In genomic region chr10:68526634-68527132, GRCh38 we compare ENCODE assay signal across 8 cellular contexts. TPM values are rescaled to one million over a fixed set of nuclear protein-coding genes. Genes with fewer than 3 reads are reported as not detected.
DNase-seq lines count a peak whose midpoint lies in the region; ATAC-seq and TF ChIP-seq lines count a peak whose summit lies in the region.

No MANE protein-coding gene starts in this region.

- DNase-seq in activated naive CD4-positive, alpha-beta T cell treated with anti-CD3 and anti-CD28 coated beads, Interleukin-2, amount 10 ng/mL, durations not matched to agents 7 days and 5 days, result no peak
- no peak for DNase-seq in activated naive CD4-positive, alpha-beta T cell treated with anti-CD3 and anti-CD28 coated beads, Interleukin-2, amount 50 U/mL, for 16 hours
- DNase-seq in memory B cell (ENCODE audit: low spot score in 2 of 2), result no peak
- DNase-seq in upper lobe of right lung, result no peak
- DNase-seq in AML-193 (lab: John Stamatoyannopoulos, UW), result no peak

- H3K4me1 ChIP-seq in upper lobe of right lung, result no peaks in the 10 kb centered on the region

- peak overlapping the region; percentile 89 for H3K27ac Mint-ChIP-seq in activated naive CD4-positive, alpha-beta T cell treated with anti-CD3 and anti-CD28 coated beads, Interleukin-2, amount 10 ng/mL, durations not matched to agents 7 days and 5 days
- H3K27ac Mint-ChIP-seq in brain (peak overlapping the region; percentile 87 to 97 (median 96)), memory B cell (peak overlapping the region; percentile 87)

- CTCF ChIA-PET in activated naive CD4-positive, alpha-beta T cell treated with anti-CD3 and anti-CD28 coated beads, Interleukin-2, amount 10 ng/mL, durations not matched to agents 7 days and 5 days (lab: Charles Lee), result no interaction called here

- peaks cover 5% of the 10 kb centered on the region for H3K36me3 ChIP-seq in upper lobe of right lung

- no peaks in the 10 kb centered on the region for H3K27me3 Mint-ChIP-seq in activated naive CD4-positive, alpha-beta T cell treated with anti-CD3 and anti-CD28 coated beads, Interleukin-2, amount 10 ng/mL, durations not matched to agents 7 days and 5 days
- H3K27me3 Mint-ChIP-seq in brain (peaks cover 3% of the 10 kb centered on the region), memory B cell (no peaks in the 10 kb centered on the region)

- no peak for TF ChIP-seq CTCF in brain (conservative IDR thresholded peaks at IDR 0.05)
- TF ChIP-seq CTCF in upper lobe of right lung (IDR thresholded peaks at IDR 0.05), result no peak

- peak overlapping the region; percentile 98 for H3K4me3 ChIP-seq in upper lobe of right lung

- H3K27ac ChIP-seq in upper lobe of right lung, result peak overlapping the region; percentile 95

- H3K36me3 Mint-ChIP-seq in activated naive CD4-positive, alpha-beta T cell treated with anti-CD3 and anti-CD28 coated beads, Interleukin-2, amount 10 ng/mL, durations not matched to agents 7 days and 5 days, result peaks cover 4% of the 10 kb centered on the region
- peaks cover 12% of the 10 kb centered on the region for H3K36me3 Mint-ChIP-seq in brain
- peaks cover 4% of the 10 kb centered on the region for H3K36me3 Mint-ChIP-seq in memory B cell

- intact Hi-C loops in upper lobe of right lung (cut with DNase I), result no loop called here

- no peaks in the 10 kb centered on the region for H3K9me3 Mint-ChIP-seq in activated naive CD4-positive, alpha-beta T cell treated with anti-CD3 and anti-CD28 coated beads, Interleukin-2, amount 10 ng/mL, durations not matched to agents 7 days and 5 days
- H3K9me3 Mint-ChIP-seq in brain, result no peaks in the 10 kb centered on the region
- H3K9me3 Mint-ChIP-seq in memory B cell, result no peaks in the 10 kb centered on the region

- H3K27me3 ChIP-seq in upper lobe of right lung, result no peaks in the 10 kb centered on the region

- ATAC-seq in memory B cell (ENCODE audit: low read depth), result peak; percentile 3
- no peak for ATAC-seq in upper lobe of right lung
- no peak for ATAC-seq in GM21447 (IDR thresholded peaks at IDR 0.05; ENCODE audit: unreplicated experiment)
- no peak for ATAC-seq in HG03378 (IDR thresholded peaks at IDR 0.05; ENCODE audit: unreplicated experiment)

- H3K4me1 Mint-ChIP-seq in activated naive CD4-positive, alpha-beta T cell treated with anti-CD3 and anti-CD28 coated beads, Interleukin-2, amount 10 ng/mL, durations not matched to agents 7 days and 5 days, result peaks cover 16% of the 10 kb centered on the region
- H3K4me1 Mint-ChIP-seq in brain (peaks cover 17% of the 10 kb centered on the region), memory B cell (peaks cover 10% of the 10 kb centered on the region)

- H3K4me3 Mint-ChIP-seq in activated naive CD4-positive, alpha-beta T cell treated with anti-CD3 and anti-CD28 coated beads, Interleukin-2, amount 10 ng/mL, durations not matched to agents 7 days and 5 days, result peak overlapping the region; percentile 95
- H3K4me3 Mint-ChIP-seq in brain (peak overlapping the region; percentile 95 to 100 (median 99)), memory B cell (peak overlapping the region; percentile 83)

- H3K9me3 ChIP-seq in upper lobe of right lung, result no peaks in the 10 kb centered on the region

RNA-seq across cellular contexts. Expression of gene SLC25A16, which starts 0.6 kb away (rescaled TPM):
- polyA plus RNA-seq in brain (ENCODE audit: insufficient read depth, low read depth, low replicate concordance), result 3.8 TPM
- 36.2 TPM for total RNA-seq in upper lobe of right lung

RNA-seq across cellular contexts. Expression of gene TET1, which starts 33.5 kb away (rescaled TPM):
- polyA plus RNA-seq in brain (ENCODE audit: insufficient read depth, low read depth, low replicate concordance), result 1.8 TPM
- total RNA-seq in upper lobe of right lung, result 2.1 TPM

RNA-seq across cellular contexts. Expression of gene DNA2, which starts 54.9 kb away (rescaled TPM):
- polyA plus RNA-seq in brain (ENCODE audit: insufficient read depth, low read depth, low replicate concordance), result 2.0 TPM
- 5.2 TPM for total RNA-seq in upper lobe of right lung
